ENCODE assay signal across 8 cellular contexts in the genomic region with DNA sequence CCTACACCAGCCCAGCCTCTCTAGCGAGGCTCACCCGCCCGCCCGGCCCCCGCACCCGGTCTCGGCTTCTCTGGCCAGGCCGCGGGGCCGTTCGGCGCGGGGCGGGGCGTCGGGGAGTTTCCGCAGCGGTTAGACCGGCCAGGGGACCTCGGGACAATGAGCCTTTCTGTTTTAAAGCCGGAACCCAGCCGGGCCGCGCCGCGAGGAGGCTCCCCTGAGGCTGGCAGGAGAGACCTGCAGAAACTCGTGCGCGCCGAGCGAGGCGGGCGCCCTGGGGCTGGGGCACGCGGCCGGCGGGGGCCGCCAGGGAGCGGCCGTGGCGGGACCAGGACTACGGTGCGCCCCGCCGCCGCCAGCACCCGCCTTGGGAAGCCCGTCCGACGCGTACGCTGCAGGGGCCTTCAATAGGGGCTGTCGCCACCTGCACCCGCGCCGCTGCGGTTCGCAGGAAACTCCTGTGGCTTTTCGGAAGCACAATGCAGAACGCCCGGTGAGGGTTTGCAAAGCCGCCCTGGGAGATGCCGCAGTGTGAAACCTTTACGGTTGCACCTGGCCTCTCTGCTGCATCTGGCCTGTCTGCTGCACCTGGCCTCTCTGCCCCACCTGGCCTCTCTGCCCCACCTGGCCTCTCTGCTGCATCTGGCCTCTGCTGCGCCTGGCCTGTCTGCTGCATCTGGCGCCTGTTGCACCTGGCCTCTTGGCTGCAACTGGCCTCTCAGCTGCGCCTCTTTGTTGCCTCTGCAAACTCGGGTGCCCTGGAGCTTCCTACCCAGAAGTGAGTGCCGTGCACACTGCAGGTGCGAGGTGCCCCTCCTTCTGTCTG.
DNase-seq lines count a peak whose midpoint lies in the region; ATAC-seq and TF ChIP-seq lines count a peak whose summit lies in the region.

No MANE protein-coding gene starts in this region.

- TF ChIP-seq CTCF in lower leg skin (IDR thresholded peaks at IDR 0.05), result no peak

- 9 to 10% methylated on average over 33 to 50 of the region's 70 CpGs for WGBS in lower leg skin, 2 donors

- ATAC-seq in GM18498 (IDR thresholded peaks at IDR 0.05; ENCODE audit: unreplicated experiment), result peak; percentile 76
- peak; percentile 67 for ATAC-seq in HG02763 (IDR thresholded peaks at IDR 0.05; ENCODE audit: unreplicated experiment)

- H3K4me3 ChIP-seq in lower leg skin (ENCODE audit: low read depth, poor library complexity, severe bottlenecking), result peak overlapping the region; percentile 32

- no peak for TF ChIP-seq POLR2A in lower leg skin (IDR thresholded peaks at IDR 0.05)

- intact Hi-C loops in lower leg skin (cut with DNase I; ENCODE audit: low total_unique reads), result no loop called here

- DNase-seq in NCI-H146 treated with DMSO at 0.1 percent for 48 hours (lab: John Stamatoyannopoulos, UW; ENCODE audit: unreplicated experiment) (peak; percentile 91), dermis blood vessel endothelial cell (peak; percentile 49), lower leg skin (ENCODE audit: low spot score in 2 of 2) (peak in 1 of 2 donors; percentile 94), NCI-H1105 treated with DMSO at 0.1 percent for 48 hours (lab: John Stamatoyannopoulos, UW) (no peak)
- peak; percentile 53 for DNase-seq in activated CD4-positive, CD25-positive, alpha-beta regulatory T cell treated with anti-CD3 and anti-CD28 coated beads, Interleukin-2, amount 50 U/mL, for 72 hours
- peak; percentile 4 for DNase-seq in stimulated activated CD8-positive, alpha-beta memory T cell treated with anti-CD3 and anti-CD28 coated beads, Interleukin-15, amount 100 ng/mL, for 1 hour (ENCODE audit: low read depth)
